Comparison of ENCODE assay signal across 8 cellular contexts in the genomic region with DNA sequence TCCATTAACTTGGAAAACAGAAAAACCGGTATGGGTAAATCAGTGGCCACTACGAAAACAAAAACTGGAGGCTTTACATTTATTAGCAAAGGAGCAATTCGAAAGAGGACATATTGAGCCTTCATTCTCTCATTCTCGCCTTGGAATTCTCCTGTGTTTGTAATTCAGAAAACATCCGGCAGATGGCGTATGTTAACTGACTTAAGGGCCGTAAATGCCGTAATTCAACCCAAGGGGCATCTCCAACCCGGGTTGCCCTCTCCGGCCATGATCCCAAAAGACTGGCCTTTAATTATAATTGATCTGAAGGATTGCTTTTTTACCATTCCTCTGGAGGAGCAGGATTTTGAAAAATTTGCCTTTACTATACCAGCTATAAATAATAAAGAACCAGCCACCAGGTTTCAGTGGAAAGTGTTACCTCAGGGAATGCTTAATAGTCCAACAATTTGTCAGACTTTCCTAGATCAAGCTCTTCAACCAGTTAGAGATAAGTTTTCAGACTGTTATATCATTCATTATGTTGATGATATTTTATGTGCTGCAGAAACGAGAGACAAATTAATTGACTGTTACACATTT.
DNase-seq lines count a peak whose midpoint lies in the region; ATAC-seq and TF ChIP-seq lines count a peak whose summit lies in the region.
"Not testable (repeated sequence)": the region's sequence is repeated elsewhere in the genome, so short reads cannot be mapped to it uniquely, and the experiment has no call there.

No MANE protein-coding gene starts in this region.

- peaks cover 4 to 11% (median 10%) of the 10 kb centered on the region in 3 donors for H3K4me1 Mint-ChIP-seq in CD8-positive, alpha-beta memory T cell
- not testable (repeated sequence) for H3K4me1 Mint-ChIP-seq in activated naive CD4-positive, alpha-beta T cell treated with anti-CD3 and anti-CD28 coated beads for 36 hours (ENCODE audit: low read depth)

- H3K36me3 Mint-ChIP-seq in CD8-positive, alpha-beta memory T cell; activated naive CD4-positive, alpha-beta T cell treated with anti-CD3 and anti-CD28 coated beads for 36 hours (ENCODE audit: low read depth): not testable (repeated sequence)

- CTCF ChIA-PET in CD8-positive, alpha-beta memory T cell (lab: Charles Lee): interaction anchor here (1.0 to 1.6 kb wide), 3 partner anchors 151 to 902 kb away, joined by 3 to 12 read pairs (median 4); no protein-coding TSS in a partner anchor
- CTCF ChIA-PET in HCT116 (lab: Charles Lee): interaction anchor here (0.9 to 1.1 kb wide), 3 partner anchors 152 to 541 kb away, joined by 3 to 4 read pairs (median 3); no protein-coding TSS in a partner anchor
- CTCF ChIA-PET in activated naive CD4-positive, alpha-beta T cell treated with anti-CD3 and anti-CD28 coated beads for 36 hours (lab: Charles Lee): interaction anchor here (0.6 to 1.5 kb wide), 3 partner anchors 151 to 815 kb away, joined by 3 to 8 read pairs (median 4); a partner anchor contains a TSS

- TF ChIP-seq CTCF in HCT116 (IDR thresholded peaks at IDR 0.05 in 2 of 3, conservative IDR thresholded peaks at IDR 0.05 in 1 of 3; ENCODE audit: borderline replicate concordance in 1 of 3, insufficient read depth in 1 of 3, low read depth in 2 of 3, low read length in 2 of 3): peak; percentile 58 to 65 (median 61); a peak in 5 of 6 replicates
- TF ChIP-seq CTCF in fibroblast of pulmonary artery (IDR thresholded peaks at IDR 0.05; ENCODE audit: low read length, missing control alignments): peak; percentile 58

- peak overlapping the region; percentile 6; the same call in 1 of the 2 replicates for H3K9ac ChIP-seq in HCT116 (ENCODE audit: low read length)

- H3K9me3 Mint-ChIP-seq in CD8-positive, alpha-beta memory T cell; activated naive CD4-positive, alpha-beta T cell treated with anti-CD3 and anti-CD28 coated beads for 36 hours: not testable (repeated sequence)

- RAD21 ChIA-PET in HCT116 (lab: Charles Lee; ENCODE audit: low non-redundant PET in 1 of 2, low total read pairs in 2 of 2, uncharacterized antibody in 2 of 2, unreplicated experiment in 2 of 2): interaction anchor here in 1 of 2 experiments (0.6 kb wide), 1 partner anchor 176 kb away, joined by 3 read pairs; no protein-coding TSS in a partner anchor

- TF ChIP-seq POLR2A in HCT116 (IDR thresholded peaks at IDR 0.05; ENCODE audit: borderline replicate concordance, extremely low read depth, insufficient read depth, insufficient read length): not testable (repeated sequence)

- peak; percentile 88 for TF ChIP-seq RAD21 in HCT116 (IDR thresholded peaks at IDR 0.05; ENCODE audit: low read depth)

- not testable (repeated sequence) for BruUV-seq in HCT116 (replicated peaks; lab: Mats Ljungman, UMichigan)

- peak overlapping the region; percentile 79 for H2AFZ ChIP-seq in HCT116 (ENCODE audit: low read depth, low read length, poor library complexity, severe bottlenecking)

- H3K9me3 ChIP-seq in CD8-positive, alpha-beta memory T cell (ENCODE audit: low read length); HCT116 (ENCODE audit: control insufficient read depth in 1 of 2, insufficient read depth in 1 of 2, low read depth in 1 of 2, low read length in 2 of 2): not testable (repeated sequence)

- not testable (repeated sequence) for H3K27ac ChIP-seq in CD8-positive, alpha-beta memory T cell (ENCODE audit: low read depth, low read length); HCT116 (ENCODE audit: low read depth, low read length)

- H3K4me3 Mint-ChIP-seq in CD8-positive, alpha-beta memory T cell; activated naive CD4-positive, alpha-beta T cell treated with anti-CD3 and anti-CD28 coated beads for 36 hours: not testable (repeated sequence)

- not testable (repeated sequence) for H3K27me3 ChIP-seq in CD8-positive, alpha-beta memory T cell (ENCODE audit: insufficient read depth, low read length, poor library complexity, severe bottlenecking); HCT116 (ENCODE audit: insufficient read depth, low read length)

- not testable (repeated sequence) for H3K36me3 ChIP-seq in CD8-positive, alpha-beta memory T cell (ENCODE audit: insufficient read depth, low read length); HCT116 (ENCODE audit: control insufficient read depth in 1 of 2, insufficient read depth in 2 of 2, low read length in 2 of 2)

- intact Hi-C loops in HCT116 (cut with micrococcal nuclease): loop anchor here (1.0 to 10.0 kb wide), 7 partner anchors 151 to 903 kb away; no protein-coding TSS in a partner anchor
- intact Hi-C loops in activated naive CD4-positive, alpha-beta T cell treated with anti-CD3 and anti-CD28 coated beads for 36 hours (cut with micrococcal nuclease): loop anchor here (1.0 to 10.0 kb wide), 5 partner anchors 151 to 902 kb away; partner anchors contain the start of gene ZSCAN12

- H4K20me1 ChIP-seq in HCT116 (ENCODE audit: insufficient read depth): not testable (repeated sequence)

- POLR2A ChIA-PET in CD8-positive, alpha-beta memory T cell (lab: Charles Lee); HCT116 (lab: Charles Lee): not testable (repeated sequence)

- H3K4me2 ChIP-seq in HCT116 (ENCODE audit: low read length): peak overlapping the region; percentile 39

- not testable (repeated sequence) for H3K4me1 ChIP-seq in CD8-positive, alpha-beta memory T cell (ENCODE audit: insufficient read depth, low read length)
- H3K4me1 ChIP-seq in HCT116 (ENCODE audit: control insufficient read depth in 1 of 2, insufficient read depth in 2 of 2, low read length in 2 of 2): peaks cover 3 to 13% of the 10 kb centered on the region in 2 experiments; a peak in 3 of 4 replicates

- peak; percentile 4 to 52 (median 37) for DNase-seq in CD8-positive, alpha-beta memory T cell
- DNase-seq in HCT116 (ENCODE audit: low read depth, low spot score) (peak; percentile 77), NCI-H2171 treated with DMSO at 0.1 percent for 48 hours (lab: John Stamatoyannopoulos, UW) (peak; percentile 38), SKM-1 (lab: John Stamatoyannopoulos, UW; ENCODE audit: unreplicated experiment) (peak; percentile 21), fibroblast of pulmonary artery (ENCODE audit: low read depth) (peak; percentile 88), myocyte (ENCODE audit: low read depth) (peak; percentile 83)
- DNase-seq in activated naive CD4-positive, alpha-beta T cell treated with anti-CD3 and anti-CD28 coated beads for 36 hours: peak; percentile 61
- DNase-seq in stimulated activated CD8-positive, alpha-beta memory T cell treated with anti-CD3 and anti-CD28 coated beads, Interleukin-2, amount 100 ng/mL, for 1 hour (ENCODE audit: low read depth in 2 of 2): peak; percentile 5 to 10

- peak; percentile 42; the same call in 1 of the 2 replicates for ATAC-seq in HCT116

- H3K27ac Mint-ChIP-seq in CD8-positive, alpha-beta memory T cell; activated naive CD4-positive, alpha-beta T cell treated with anti-CD3 and anti-CD28 coated beads for 36 hours: not testable (repeated sequence)

- not testable (repeated sequence) for H3K4me3 ChIP-seq in CD8-positive, alpha-beta memory T cell (ENCODE audit: low read length)
- H3K4me3 ChIP-seq in HCT116 (replicated peaks in 1 of 2; ENCODE audit: low read depth in 1 of 2, low read length in 2 of 2) (peak overlapping the region; percentile 3 to 6; a peak in 1 of 4 replicates), fibroblast of pulmonary artery (replicated peaks; ENCODE audit: low read depth, low read length) (peak overlapping the region; percentile 46)

- peaks cover 51 to 92% of the 10 kb centered on the region in 2 donors for H3K27me3 Mint-ChIP-seq in CD8-positive, alpha-beta memory T cell
- peaks cover 80% of the 10 kb centered on the region for H3K27me3 Mint-ChIP-seq in activated naive CD4-positive, alpha-beta T cell treated with anti-CD3 and anti-CD28 coated beads for 36 hours (ENCODE audit: low read depth)

- not testable (repeated sequence) for H3K79me2 ChIP-seq in HCT116 (ENCODE audit: insufficient read depth, low read length)

- H3K9me2 ChIP-seq in HCT116 (ENCODE audit: insufficient read depth): not testable (repeated sequence)

Comparison
In these comparisons a context has a peak if more than half of its experiments do, and no peak if none do; other contexts are left out.
1. DNase-seq: peak in every context shown above with its lines; median percentile 88 in fibroblast of pulmonary artery; 83 in myocyte; 77 in HCT116; 61 in activated naive CD4-positive, alpha-beta T cell treated with anti-CD3 and anti-CD28 coated beads for 36 hours; 38 in NCI-H2171 treated with DMSO at 0.1 percent for 48 hours; 37 in CD8-positive, alpha-beta memory T cell; 21 in SKM-1; 8 in stimulated activated CD8-positive, alpha-beta memory T cell treated with anti-CD3 and anti-CD28 coated beads, Interleukin-2, amount 100 ng/mL, for 1 hour.